Comparison of ENCODE assay signal across 16 cellular contexts in genomic region chr5:83632874-83633273, GRCh38.
A peak's percentile ranks its signal among the peaks of the same experiment; 100 is the strongest.
DNase-seq lines count a peak whose midpoint lies in the region; FAIRE-seq and TF ChIP-seq lines count a peak whose summit lies in the region.
"Had no signal": no experiment of that assay in that cellular context is flagged by ENCODE, and none has a peak within 500 bp of the region (broad histone marks: within the 10 kb centered on the region; RNA-seq: fewer than 3 reads in every experiment).

No MANE protein-coding gene starts in this region.

- H3K4me3 ChIP-seq in PC-9 (no peak overlapping the region), H1 (ENCODE audit: extremely low read depth in 1 of 4, insufficient read depth in 2 of 4, low read depth in 3 of 4, low read length in 4 of 4) (no peak overlapping the region), uterus (no peak overlapping the region)
- H3K4me3 ChIP-seq: mucosa of descending colon, SJSA1, upper lobe of right lung had no signal

- H3K36me3 Mint-ChIP-seq in Calu3 (ENCODE audit: insufficient read depth, unreplicated experiment) (no peaks in the 10 kb centered on the region), mesothelial cell of epicardium (no peaks in the 10 kb centered on the region)
- H3K36me3 Mint-ChIP-seq: CD14-positive monocyte had no signal

- H4K8ac ChIP-seq in H1 (ENCODE audit: extremely low read depth, insufficient read depth, low read length): no peak overlapping the region

- FAIRE-seq in H1 (lab: Jason Lieb, UNC): no peak

- H3K14ac ChIP-seq in H1 (ENCODE audit: insufficient read length): no peak overlapping the region

- no peaks in the 10 kb centered on the region for H3K23me2 ChIP-seq in H1 (ENCODE audit: low read depth, low read length)

- no peak overlapping the region for H4K91ac ChIP-seq in H1 (replicated peaks; ENCODE audit: insufficient read length, low read length)

- TF ChIP-seq RAD21 in H1 (IDR thresholded peaks at IDR 0.05 in 1 of 2, conservative IDR thresholded peaks at IDR 0.05 in 1 of 2; ENCODE audit: low read depth in 2 of 2, low read length in 2 of 2): no peak

- H3K9ac ChIP-seq in H1 (replicated peaks in 1 of 4; ENCODE audit: extremely low read depth in 1 of 4, low read depth in 3 of 4, low read length in 3 of 4): no peak overlapping the region

- no peaks in the 10 kb centered on the region; the same call in 1 of the 2 replicates for H3K9me3 ChIP-seq in PC-9 (ENCODE audit: insufficient read depth, low read depth)
- H3K9me3 ChIP-seq in H1 (ENCODE audit: insufficient read depth in 2 of 2, low read depth in 1 of 2, low read length in 1 of 2): no peaks in the 10 kb centered on the region
- no peaks in the 10 kb centered on the region for H3K9me3 ChIP-seq in uterus
- H3K9me3 ChIP-seq: mucosa of descending colon, SJSA1, upper lobe of right lung had no signal

- H3K9me2 ChIP-seq in PC-9 (ENCODE audit: insufficient read depth): no peaks in the 10 kb centered on the region

- POLR2A ChIA-PET in PC-9 (lab: Charles Lee; ENCODE audit: unreplicated experiment) (no interaction called here), H1 (lab: Charles Lee; ENCODE audit: partially characterized antibody) (no interaction called here)

- WGBS in H1 (ENCODE audit: extremely low coverage in 1 of 2, insufficient coverage in 1 of 2, insufficient read length in 1 of 2, insufficient replicate concordance in 2 of 2, low coverage in 1 of 2, low lambda C conversion rate in 2 of 2, missing lambda C conversion rate in 1 of 2), 2 experiments: 94% methylated on average over 4 of the region's 4 CpGs; no CpG with 5 or more reads in 1 of the 2 experiments

- no peak overlapping the region for H2AK5ac ChIP-seq in H1 (ENCODE audit: low read depth, low read length)

- H3K79me1 ChIP-seq in H1 (ENCODE audit: low read depth, low read length): no peaks in the 10 kb centered on the region

- H2AFZ ChIP-seq in PC-9: no peak overlapping the region
- 0 out of 2 replicates have a peak overlapping the region, but pooled peaks have one; percentile 34 for H2AFZ ChIP-seq in H1 (ENCODE audit: low read length)

- TF ChIP-seq POLR2A in H1 (IDR thresholded peaks at IDR 0.05; ENCODE audit: control extremely low read depth in 1 of 2, low read depth in 2 of 2, low read length in 2 of 2) (no peak), uterus (IDR thresholded peaks at IDR 0.05) (no peak)

- no peaks in the 10 kb centered on the region for H3K36me3 ChIP-seq in PC-9 (ENCODE audit: low read depth)
- no peaks in the 10 kb centered on the region for H3K36me3 ChIP-seq in H1 (ENCODE audit: control insufficient read depth in 2 of 4, insufficient read depth in 4 of 4, low read length in 3 of 4)
- H3K36me3 ChIP-seq in uterus: no peaks in the 10 kb centered on the region
- H3K36me3 ChIP-seq: SJSA1, upper lobe of right lung had no signal

- CTCF ChIA-PET in Calu3 (lab: Charles Lee) (interaction anchor here (1.6 kb wide), 1 partner anchor 25 kb away, joined by 6 read pairs; no protein-coding TSS in a partner anchor), PC-9 (lab: Charles Lee) (no interaction called here), H1 (lab: Charles Lee; ENCODE audit: partially characterized antibody) (interaction anchor here (1.3 kb wide), 1 partner anchor 25 kb away, joined by 6 read pairs; no protein-coding TSS in a partner anchor)

- no peak overlapping the region for H3K4ac ChIP-seq in H1 (replicated peaks; ENCODE audit: insufficient read length, low read depth, low read length)

- H3K9me3 Mint-ChIP-seq in Calu3 (ENCODE audit: low read depth, unreplicated experiment) (no peaks in the 10 kb centered on the region), mesothelial cell of epicardium (peaks cover 3% of the 10 kb centered on the region)
- H3K9me3 Mint-ChIP-seq: activated T-cell treated with anti-CD3 and anti-CD28 coated beads, Interleukin-2, amount 50 U/mL, for 4 hours; central memory CD8-positive, alpha-beta T cell had no signal

- H2BK20ac ChIP-seq in H1 (ENCODE audit: low read length): no peak overlapping the region

- TF ChIP-seq CTCF in Calu3 (IDR thresholded peaks at IDR 0.05; ENCODE audit: unreplicated experiment) (no peak), PC-9 (conservative IDR thresholded peaks at IDR 0.05) (no peak), H1 (IDR thresholded peaks at IDR 0.05; ENCODE audit: control extremely low read depth in 1 of 3, insufficient read depth in 1 of 3, low read depth in 1 of 3, low read length in 3 of 3) (no peak), mesothelial cell of epicardium (IDR thresholded peaks at IDR 0.05; ENCODE audit: unreplicated experiment) (no peak), uterus (IDR thresholded peaks at IDR 0.05) (no peak)

- H3F3A ChIP-seq in PC-9 (ENCODE audit: insufficient read depth, low read depth): peaks cover 13% of the 10 kb centered on the region; the same call in 1 of the 2 replicates

- no peaks in the 10 kb centered on the region for H3K27me3 ChIP-seq in PC-9 (ENCODE audit: insufficient read depth, low read depth)
- H3K27me3 ChIP-seq in H1 (replicated peaks in 1 of 4; ENCODE audit: control insufficient read depth in 3 of 4, extremely low read depth in 1 of 4, insufficient read depth in 3 of 4, low read length in 3 of 4): no peaks in the 10 kb centered on the region
- H3K27me3 ChIP-seq in uterus: no peaks in the 10 kb centered on the region
- H3K27me3 ChIP-seq: SJSA1, upper lobe of right lung had no signal

- BruUV-seq in Calu3 (replicated peaks; lab: Mats Ljungman, UMichigan): no TSS peak
- no TSS peak for BruUV-seq in PC-9 (replicated peaks; lab: Mats Ljungman, UMichigan)

- H2BK15ac ChIP-seq in H1 (ENCODE audit: low read length): no peak overlapping the region

- H4K5ac ChIP-seq in H1 (ENCODE audit: insufficient read length, low read depth, low read length): no peak overlapping the region

- DNase-seq in Calu3 (peak; percentile 54), PC-9 (peak; percentile 74 to 85), H1 (ENCODE audit: low read depth in 1 of 2, low spot score in 2 of 2) (no peak), mesothelial cell of epicardium (ENCODE audit: low spot score in 2 of 2, unreplicated experiment in 2 of 2) (no peak), NCI-H2029 (lab: John Stamatoyannopoulos, UW) (no peak), uterus (no peak), cortex of kidney (lab: John Stamatoyannopoulos, UW) (no peak), NCI-H2171 treated with DMSO at 0.1 percent for 48 hours (lab: John Stamatoyannopoulos, UW) (no peak)
- DNase-seq: activated T-cell treated with anti-CD3 and anti-CD28 coated beads, Interleukin-2, amount 50 U/mL, for 4 hours; H7; mucosa of descending colon; NCI-H345; upper lobe of right lung had no signal

- no peak for TF ChIP-seq EP300 in H1 (IDR thresholded peaks at IDR 0.05; ENCODE audit: borderline replicate concordance in 1 of 2, low read depth in 2 of 2, low read length in 2 of 2)

- no peak overlapping the region for H2BK120ac ChIP-seq in H1 (replicated peaks; ENCODE audit: low read depth, low read length)

- no peak overlapping the region for H3K23ac ChIP-seq in H1 (ENCODE audit: insufficient read length)

- H3K4me1 ChIP-seq in PC-9 (replicated peaks; ENCODE audit: insufficient read depth): peaks cover 12% of the 10 kb centered on the region
- peaks cover 0 to 4% (median 0%) of the 10 kb centered on the region in 4 experiments; a peak in 1 of 7 replicates for H3K4me1 ChIP-seq in H1 (replicated peaks in 1 of 4; ENCODE audit: control insufficient read depth in 3 of 4, insufficient read depth in 4 of 4, low read length in 3 of 4)
- no peaks in the 10 kb centered on the region for H3K4me1 ChIP-seq in uterus
- H3K4me1 ChIP-seq: SJSA1, upper lobe of right lung had no signal

- peaks cover 16% of the 10 kb centered on the region for H3K4me1 Mint-ChIP-seq in Calu3 (ENCODE audit: low read depth, unreplicated experiment)
- peaks cover 18% of the 10 kb centered on the region for H3K4me1 Mint-ChIP-seq in mesothelial cell of epicardium
- H3K4me1 Mint-ChIP-seq: CD14-positive monocyte; central memory CD8-positive, alpha-beta T cell had no signal

- H3K18ac ChIP-seq in H1 (ENCODE audit: extremely low read depth, low read length): no peak overlapping the region

- H3K27ac Mint-ChIP-seq in Calu3 (ENCODE audit: unreplicated experiment) (peak overlapping the region; percentile 4), mesothelial cell of epicardium (peak overlapping the region; percentile 23)
- H3K27ac Mint-ChIP-seq: CD14-positive monocyte had no signal

- no peak overlapping the region for H2BK5ac ChIP-seq in H1 (ENCODE audit: low read depth, low read length)

- no peak overlapping the region for H3K56ac ChIP-seq in H1 (replicated peaks; ENCODE audit: insufficient read length, low read depth, low read length)

- intact Hi-C loops in Calu3 (cut with micrococcal nuclease; ENCODE audit: unreplicated experiment): no loop called here
- intact Hi-C loops in PC-9 (cut with micrococcal nuclease; ENCODE audit: unreplicated experiment): loop anchor here (1.0 to 2.0 kb wide), 2 partner anchors 68 to 1276 kb away; no protein-coding TSS in a partner anchor
- intact Hi-C loops in uterus (cut with DNase I; ENCODE audit: low total_unique reads): no loop called here

- no peak overlapping the region for H2BK12ac ChIP-seq in H1 (ENCODE audit: low read depth, low read length)

- no peaks in the 10 kb centered on the region for H4K20me1 ChIP-seq in PC-9 (ENCODE audit: insufficient read depth)
- no peaks in the 10 kb centered on the region for H4K20me1 ChIP-seq in H1 (replicated peaks in 1 of 2; ENCODE audit: control insufficient read depth in 1 of 2, insufficient read depth in 2 of 2, low read length in 2 of 2)

- H3K27ac ChIP-seq in PC-9 (peak overlapping the region; percentile 31; the same call in 1 of the 2 replicates), H1 (ENCODE audit: low read depth, low read length) (no peak overlapping the region), uterus (no peak overlapping the region)
- H3K27ac ChIP-seq: SJSA1, upper lobe of right lung had no signal

- H3K4me3 Mint-ChIP-seq in Calu3 (ENCODE audit: low read depth, unreplicated experiment) (no peak overlapping the region), mesothelial cell of epicardium (no peak overlapping the region)
- H3K4me3 Mint-ChIP-seq: activated T-cell treated with anti-CD3 and anti-CD28 coated beads, Interleukin-2, amount 50 U/mL, for 4 hours; CD14-positive monocyte; central memory CD8-positive, alpha-beta T cell had no signal

- H3K4me2 ChIP-seq in PC-9: peak overlapping the region; percentile 28; the same call in 1 of the 2 replicates
- H3K4me2 ChIP-seq in H1 (ENCODE audit: insufficient read depth in 1 of 2, low read depth in 2 of 2, low read length in 2 of 2): no peak overlapping the region

- H3K79me2 ChIP-seq in PC-9 (ENCODE audit: low read depth) (no peaks in the 10 kb centered on the region), H1 (ENCODE audit: control insufficient read depth in 1 of 2, insufficient read depth in 2 of 2, low read length in 2 of 2) (no peaks in the 10 kb centered on the region)

- H3K27me3 Mint-ChIP-seq in Calu3 (ENCODE audit: unreplicated experiment) (no peaks in the 10 kb centered on the region), mesothelial cell of epicardium (ENCODE audit: low read depth) (no peaks in the 10 kb centered on the region)
- H3K27me3 Mint-ChIP-seq: central memory CD8-positive, alpha-beta T cell had no signal

TF ChIP-seq in H1, 55 proteins besides CTCF, POLR2A, EP300 and RAD21 (continues in another document):
- TF ChIP-seq BRCA1 (IDR thresholded peaks at IDR 0.05; ENCODE audit: low read depth, low read length): no peak
- no peak for TF ChIP-seq JUN (IDR thresholded peaks at IDR 0.05; ENCODE audit: low read depth, low read length)
- TF ChIP-seq POLR2AphosphoS5 (IDR thresholded peaks at IDR 0.05; ENCODE audit: low read depth, low read length): no peak

Comparison
In these comparisons a context has a peak if more than half of its experiments do, and no peak if none do; other contexts are left out.
1. DNase-seq: peak in Calu3 (single experiment) and PC-9 (2 of 2); none in H1 (0 of 2), mesothelial cell of epicardium (0 of 2), NCI-H2029 (single experiment), uterus (0 of 2), cortex of kidney (single experiment) and NCI-H2171 treated with DMSO at 0.1 percent for 48 hours (single experiment).